Comparison of ENCODE assay signal across 20 cellular contexts in genomic region chr5:8884029-8884428, GRCh38.
DNase-seq lines count a peak whose midpoint lies in the region; ATAC-seq, FAIRE-seq and TF ChIP-seq lines count a peak whose summit lies in the region.
"Had no signal": no experiment of that assay in that cellular context is flagged by ENCODE, and none has a peak within 500 bp of the region (broad histone marks: within the 10 kb centered on the region; RNA-seq: fewer than 3 reads in every experiment).

No MANE protein-coding gene starts in this region.

- POLR2A ChIA-PET in HepG2 (lab: Yijun Ruan, JAX): no interaction called here

- no peaks in the 10 kb centered on the region for H3K27me3 ChIP-seq in endodermal cell (ENCODE audit: control insufficient read depth, insufficient read depth, low read length, poor library complexity, severe bottlenecking)
- H3K27me3 ChIP-seq in HepG2 (ENCODE audit: control insufficient read depth in 1 of 2, insufficient read depth in 2 of 2, low read length in 2 of 2): no peaks in the 10 kb centered on the region
- no peaks in the 10 kb centered on the region for H3K27me3 ChIP-seq in heart right ventricle
- H3K27me3 ChIP-seq: Peyer's patch had no signal

- no peak overlapping the region for H2AFZ ChIP-seq in HepG2 (ENCODE audit: low read length)

- no peak for FAIRE-seq in HepG2 (lab: Jason Lieb, UNC)
- FAIRE-seq: A204.1, GM18507, H54 had no signal

- no peaks in the 10 kb centered on the region for H3K36me3 ChIP-seq in endodermal cell (ENCODE audit: control insufficient read depth, insufficient read depth, low read length)
- H3K36me3 ChIP-seq in HepG2 (replicated peaks in 1 of 2; ENCODE audit: control insufficient read depth in 1 of 2, insufficient read depth in 2 of 2, low read length in 2 of 2): no peaks in the 10 kb centered on the region
- H3K36me3 ChIP-seq in heart right ventricle: no peaks in the 10 kb centered on the region
- H3K36me3 ChIP-seq: Peyer's patch had no signal

- TF ChIP-seq EP300 in HepG2 (IDR thresholded peaks at IDR 0.05; ENCODE audit: low read depth in 2 of 2, low read length in 2 of 2): no peak
- no peak for TF ChIP-seq EP300 in HepG2 (CRISPR knock-in tag; IDR thresholded peaks at IDR 0.05; ENCODE audit: borderline replicate concordance)

- no peak overlapping the region for H3K9ac ChIP-seq in endodermal cell (ENCODE audit: extremely low read depth, low read length, poor library complexity, severe bottlenecking)
- H3K9ac ChIP-seq in HepG2 (ENCODE audit: insufficient read depth, low read depth, low read length): no peak overlapping the region

- H3K27ac Mint-ChIP-seq in endodermal cell: no peak overlapping the region

- no peak for ATAC-seq in GM21576 (IDR thresholded peaks at IDR 0.05; ENCODE audit: unreplicated experiment)
- ATAC-seq in HepG2: no peak
- ATAC-seq in heart right ventricle: no peak
- ATAC-seq: SK-N-SH treated with all-trans-retinoic acid at 6 μM for 48 hours had no signal

- H3K9me3 ChIP-seq in endodermal cell (ENCODE audit: control insufficient read depth, low read length) (peaks cover 10% of the 10 kb centered on the region), HepG2 (ENCODE audit: low read length) (peaks cover 81% of the 10 kb centered on the region), heart right ventricle (peaks cover 0 to 19% (median 10%) of the 10 kb centered on the region in 11 donors)
- H3K9me3 ChIP-seq: Peyer's patch had no signal

- H3K79me2 ChIP-seq in HepG2 (ENCODE audit: insufficient read depth, low read length): no peaks in the 10 kb centered on the region

- H3K27ac ChIP-seq in endodermal cell (ENCODE audit: low read depth, low read length) (no peak overlapping the region), HepG2 (ENCODE audit: extremely low read length, insufficient read depth, low read length) (no peak overlapping the region), heart right ventricle (no peak overlapping the region)
- H3K27ac ChIP-seq: Peyer's patch had no signal

- no peak for TF ChIP-seq POLR2A in HepG2 (IDR thresholded peaks at IDR 0.05; ENCODE audit: insufficient read depth in 1 of 2, low read depth in 2 of 2, low read length in 2 of 2)

- H3K27me3 Mint-ChIP-seq in endodermal cell (ENCODE audit: insufficient read depth): no peaks in the 10 kb centered on the region

- WGBS in endodermal cell (ENCODE audit: insufficient coverage in 1 of 2, insufficient read length in 1 of 2), 2 experiments: 89% methylated on average over 2 of the region's 2 CpGs; no CpG with 5 or more reads in 1 of the 2 experiments
- 0% methylated on average over 2 of the region's 2 CpGs for WGBS in HepG2 (ENCODE audit: low lambda C conversion rate)
- WGBS in heart right ventricle, 2 donors: 68% methylated on average over 2 of the region's 2 CpGs

- H3K4me3 ChIP-seq in AG10803 (ENCODE audit: low read length): no peak overlapping the region
- H3K4me3 ChIP-seq in endodermal cell (ENCODE audit: low read length): no peak overlapping the region
- no peak overlapping the region for H3K4me3 ChIP-seq in HepG2 (replicated peaks in 1 of 3; ENCODE audit: insufficient read depth in 1 of 3, low read depth in 2 of 3, low read length in 3 of 3)
- no peak overlapping the region for H3K4me3 ChIP-seq in heart right ventricle
- H3K4me3 ChIP-seq: Peyer's patch had no signal

- no peak overlapping the region for H3K4me2 ChIP-seq in HepG2 (ENCODE audit: low read depth, low read length)

- no TSS peak for BruUV-seq in HepG2 (replicated peaks; lab: Mats Ljungman, UMichigan)

- TF ChIP-seq RAD21 in HepG2 (CRISPR knock-in tag; IDR thresholded peaks at IDR 0.05): no peak

- TF ChIP-seq CTCF in AG10803 (conservative IDR thresholded peaks at IDR 0.05; ENCODE audit: low read length) (peak; percentile 29; the same call in 1 of the 2 replicates), endodermal cell (conservative IDR thresholded peaks at IDR 0.05) (peak; percentile 19), HepG2 (CRISPR knock-in tag; IDR thresholded peaks at IDR 0.05) (no peak), heart right ventricle (IDR thresholded peaks at IDR 0.05) (no peak)

- CTCF ChIA-PET in HepG2 (lab: Yijun Ruan, JAX; ENCODE audit: low intra/inter-chr PET ratio, low total read pairs): no interaction called here

- no peaks in the 10 kb centered on the region for H4K20me1 ChIP-seq in HepG2 (ENCODE audit: insufficient read depth, low read length)

- DNase-seq in AG10803 (ENCODE audit: low read depth) (no peak), HCEC 1CT (peak; percentile 4), endodermal cell (no peak), iris pigment epithelial cell (ENCODE audit: low read depth) (peak; percentile 5), HepG2 (ENCODE audit: low spot score) (no peak), NCI-H2227 treated with DMSO at 0.1 percent for 48 hours (lab: John Stamatoyannopoulos, UW) (no peak), heart right ventricle (no peak)
- DNase-seq: COR-L47, DMS153, NCI-H1048, NCI-H1436 treated with DMSO at 0.1 percent for 48 hours, NCI-H2029 treated with DMSO at 0.1 percent for 48 hours, NCI-H510A treated with DMSO at 0.1 percent for 48 hours, Peyer's patch, SHP77 treated with DMSO at 0.1 percent for 48 hours had no signal

- intact Hi-C loops in HepG2 (cut with micrococcal nuclease; ENCODE audit: unreplicated experiment): no loop called here
- intact Hi-C loops in heart right ventricle (cut with DNase I): no loop called here

- H3K4me1 Mint-ChIP-seq in endodermal cell: peaks cover 6% of the 10 kb centered on the region

- in situ Hi-C loops in HepG2 (cut with HindIII; ENCODE audit: extremely low pct_ligation_motif_present, low pct_unique_long_range_greater_than_20kb): no loop called here

- H3K4me3 Mint-ChIP-seq in endodermal cell: no peak overlapping the region

- peaks cover 15% of the 10 kb centered on the region for H3K4me1 ChIP-seq in endodermal cell (ENCODE audit: control insufficient read depth, insufficient read depth, low read length)
- no peaks in the 10 kb centered on the region for H3K4me1 ChIP-seq in HepG2 (ENCODE audit: insufficient read depth, low read length)
- no peaks in the 10 kb centered on the region for H3K4me1 ChIP-seq in heart right ventricle
- H3K4me1 ChIP-seq: Peyer's patch had no signal

- H3K36me3 Mint-ChIP-seq in endodermal cell (ENCODE audit: low read depth): no peaks in the 10 kb centered on the region

- H3K9me3 Mint-ChIP-seq in endodermal cell: peaks cover 8% of the 10 kb centered on the region

TF ChIP-seq in HepG2, 621 proteins besides CTCF, POLR2A, EP300 and RAD21:
- no peak for TF ChIP-seq PHB2 (IDR thresholded peaks at IDR 0.05; ENCODE audit: partially characterized antibody)
- no peak for TF ChIP-seq ZNF432 (CRISPR knock-in tag; IDR thresholded peaks at IDR 0.05; ENCODE audit: borderline replicate concordance)
- TF ChIP-seq SMC3 (IDR thresholded peaks at IDR 0.05; ENCODE audit: low read length): no peak
- no peak for TF ChIP-seq SP5 (CRISPR knock-in tag; IDR thresholded peaks at IDR 0.05; ENCODE audit: borderline replicate concordance, low read depth)
- no peak for TF ChIP-seq ZNF382 (CRISPR knock-in tag; IDR thresholded peaks at IDR 0.05; ENCODE audit: borderline replicate concordance)
- TF ChIP-seq REXO4 (CRISPR knock-in tag; IDR thresholded peaks at IDR 0.05; ENCODE audit: borderline replicate concordance): no peak
- TF ChIP-seq PRDM15 (CRISPR knock-in tag; IDR thresholded peaks at IDR 0.05): no peak
- no peak for TF ChIP-seq TERF1 (CRISPR knock-in tag; IDR thresholded peaks at IDR 0.05)
- TF ChIP-seq KDM5B (CRISPR knock-in tag; IDR thresholded peaks at IDR 0.05; ENCODE audit: borderline replicate concordance): no peak
- TF ChIP-seq MTF2 (CRISPR knock-in tag; IDR thresholded peaks at IDR 0.05; ENCODE audit: borderline replicate concordance): no peak

Comparison
In these comparisons a context has a peak if more than half of its experiments do, and no peak if none do; other contexts are left out.
1. DNase-seq: peak in HCEC 1CT (single experiment) and iris pigment epithelial cell (single experiment); none in AG10803 (single experiment), endodermal cell (single experiment), HepG2 (single experiment), NCI-H2227 treated with DMSO at 0.1 percent for 48 hours (single experiment) and heart right ventricle (0 of 2).
2. CTCF ChIP-seq: peak in AG10803 (single experiment) and endodermal cell (single experiment); none in HepG2 (single experiment) and heart right ventricle (0 of 9).